14 cellular contexts compared by ENCODE assay signal in the genomic region with DNA sequence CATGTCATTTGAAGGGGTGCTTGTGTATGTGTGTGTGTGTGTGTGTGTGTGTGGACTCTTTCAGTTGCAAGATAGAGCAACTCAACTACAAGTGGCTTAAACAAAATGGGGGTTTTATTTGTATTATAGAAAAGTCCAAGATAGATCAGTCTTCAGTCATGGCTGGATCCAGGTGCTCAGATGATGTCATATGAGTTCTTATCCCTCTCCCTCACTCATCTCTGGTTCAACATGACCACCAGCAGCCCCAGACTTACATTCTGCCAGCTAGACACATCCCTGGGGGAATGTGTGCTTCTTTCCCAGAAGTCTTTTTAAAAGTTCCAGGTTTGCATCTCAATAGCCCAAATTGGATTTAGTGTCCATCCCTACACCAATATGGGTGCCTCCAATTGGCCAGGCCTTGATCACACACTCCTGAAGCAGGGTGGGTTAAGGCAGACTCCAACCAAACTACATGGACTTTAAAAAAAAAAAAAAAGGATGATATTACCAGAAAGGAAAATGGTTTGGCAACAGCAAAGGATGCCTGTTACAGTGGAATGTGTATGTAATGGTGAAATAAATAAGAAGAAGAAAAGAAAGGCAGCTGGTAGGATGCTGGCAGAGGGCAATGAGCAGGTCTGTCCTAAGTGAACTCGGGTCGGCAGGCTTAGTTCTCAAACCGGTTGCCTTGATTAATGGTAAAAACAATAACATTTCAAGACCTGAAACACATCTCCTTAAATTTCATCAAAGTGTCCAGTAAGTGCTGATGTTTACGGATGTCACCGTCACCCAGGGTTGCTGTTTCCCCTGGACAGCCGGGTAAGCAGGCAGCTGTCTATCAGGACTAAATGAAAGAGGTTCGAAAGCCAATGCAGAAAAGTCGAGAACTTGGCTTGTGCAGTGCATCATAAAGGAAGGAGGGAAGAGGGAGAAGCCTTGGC.
DNase-seq lines count a peak whose midpoint lies in the region; ATAC-seq, FAIRE-seq and TF ChIP-seq lines count a peak whose summit lies in the region.
"Had no signal": no experiment of that assay in that cellular context is flagged by ENCODE, and none has a peak within 500 bp of the region (broad histone marks: within the 10 kb centered on the region; RNA-seq: fewer than 3 reads in every experiment).

No MANE protein-coding gene starts in this region.

- no peak overlapping the region for H3K9ac ChIP-seq in muscle layer of colon (ENCODE audit: low read length)
- H3K9ac ChIP-seq: parathyroid adenoma had no signal

- peak overlapping the region; percentile 73 for H3K4me2 ChIP-seq in A549

- H3K9me3 ChIP-seq in A549 (no peaks in the 10 kb centered on the region), HEK293 (ENCODE audit: control insufficient read depth, insufficient read depth, low read depth, low read length) (no peaks in the 10 kb centered on the region), body of pancreas (no peaks in the 10 kb centered on the region), muscle layer of colon (ENCODE audit: low read length) (no peaks in the 10 kb centered on the region)
- H3K9me3 ChIP-seq: colonic mucosa had no signal

- H3K4me1 Mint-ChIP-seq in T-helper 2 cell treated with Interferon-gamma antibody and Interleukin-4, amounts not matched to agents 5 μg/mL and 100 μg/mL, for 36 hours (ENCODE audit: low read depth): peaks cover 9% of the 10 kb centered on the region
- peaks cover 20% of the 10 kb centered on the region for H3K4me1 Mint-ChIP-seq in activated CD4-positive, alpha-beta memory T cell treated with anti-CD3 and anti-CD28 coated beads for 36 hours (ENCODE audit: low read depth)

- H3K27ac ChIP-seq in A549: no peak overlapping the region
- peak overlapping the region; percentile 29; the same call in 1 of the 2 replicates for H3K27ac ChIP-seq in HEK293 (ENCODE audit: extremely low read depth, low read depth, low read length)
- peak overlapping the region in 2 of 4 donors; percentile 19 to 38 for H3K27ac ChIP-seq in body of pancreas
- peak overlapping the region; percentile 1 for H3K27ac ChIP-seq in muscle layer of colon (ENCODE audit: low read depth, low read length)
- H3K27ac ChIP-seq: parathyroid adenoma had no signal

- no peaks in the 10 kb centered on the region for H3K9me3 Mint-ChIP-seq in T-helper 2 cell treated with Interferon-gamma antibody and Interleukin-4, amounts not matched to agents 5 μg/mL and 100 μg/mL, for 36 hours
- no peaks in the 10 kb centered on the region for H3K9me3 Mint-ChIP-seq in activated CD4-positive, alpha-beta memory T cell treated with anti-CD3 and anti-CD28 coated beads for 36 hours

- TF ChIP-seq CTCF in A549 (IDR thresholded peaks at IDR 0.05) (no peak), HEK293 (tag by site-specific recombination; IDR thresholded peaks at IDR 0.05) (no peak), body of pancreas (IDR thresholded peaks at IDR 0.05) (no peak)

- H3K4me1 ChIP-seq in A549: peaks cover 15% of the 10 kb centered on the region
- H3K4me1 ChIP-seq in HEK293 (ENCODE audit: control insufficient read depth, insufficient read depth, low read length): peaks cover 7% of the 10 kb centered on the region
- peaks cover 34% of the 10 kb centered on the region for H3K4me1 ChIP-seq in body of pancreas
- H3K4me1 ChIP-seq in muscle layer of colon (ENCODE audit: insufficient read depth, low read length): peaks cover 33% of the 10 kb centered on the region
- H3K4me1 ChIP-seq: colonic mucosa, parathyroid adenoma had no signal

- 6% methylated on average over 8 of the region's 8 CpGs for WGBS in A549 (ENCODE audit: missing lambda C conversion rate)
- WGBS in body of pancreas, 2 donors: 8 to 27% methylated on average over 8 of the region's 8 CpGs

- peaks cover 5% of the 10 kb centered on the region for H3K27me3 Mint-ChIP-seq in T-helper 2 cell treated with Interferon-gamma antibody and Interleukin-4, amounts not matched to agents 5 μg/mL and 100 μg/mL, for 36 hours (ENCODE audit: low read depth)
- peaks cover 9% of the 10 kb centered on the region for H3K27me3 Mint-ChIP-seq in activated CD4-positive, alpha-beta memory T cell treated with anti-CD3 and anti-CD28 coated beads for 36 hours

- no peak overlapping the region for H3K27ac Mint-ChIP-seq in T-helper 2 cell treated with Interferon-gamma antibody and Interleukin-4, amounts not matched to agents 5 μg/mL and 100 μg/mL, for 36 hours
- H3K27ac Mint-ChIP-seq in activated CD4-positive, alpha-beta memory T cell treated with anti-CD3 and anti-CD28 coated beads for 36 hours: no peak overlapping the region
- H3K27ac Mint-ChIP-seq: activated CD4-positive, alpha-beta T cell treated with anti-CD3 and anti-CD28 coated beads for 36 hours had no signal

- TF ChIP-seq EP300 in A549 (IDR thresholded peaks at IDR 0.05): no peak

- H3K27me3 ChIP-seq in body of pancreas (no peaks in the 10 kb centered on the region), muscle layer of colon (ENCODE audit: control insufficient read depth in 1 of 2, insufficient read depth in 2 of 2, low read length in 2 of 2) (no peaks in the 10 kb centered on the region)
- H3K27me3 ChIP-seq: colonic mucosa had no signal

- TF ChIP-seq POLR2A in A549 (IDR thresholded peaks at IDR 0.05; ENCODE audit: low read length): no peak
- no peak for TF ChIP-seq POLR2A in body of pancreas (IDR thresholded peaks at IDR 0.05)

- ATAC-seq in A549 (peak; percentile 61 to 72; a peak in 5 of 6 replicates), body of pancreas (peak; percentile 19)
- ATAC-seq: activated CD4-positive, alpha-beta T cell treated with anti-CD3 and anti-CD28 coated beads for 36 hours had no signal

- no peaks in the 10 kb centered on the region for H3K36me3 ChIP-seq in HEK293 (ENCODE audit: control insufficient read depth in 2 of 2, insufficient read depth in 1 of 2, low read length in 2 of 2)
- no peaks in the 10 kb centered on the region for H3K36me3 ChIP-seq in body of pancreas (replicated peaks in 1 of 2; ENCODE audit: insufficient read depth in 1 of 2, low read depth in 2 of 2)
- no peaks in the 10 kb centered on the region for H3K36me3 ChIP-seq in muscle layer of colon (ENCODE audit: insufficient read depth, low read length)
- H3K36me3 ChIP-seq: colonic mucosa had no signal

- no peak for FAIRE-seq in A549 (lab: Jason Lieb, UNC)

- peaks cover 1% of the 10 kb centered on the region for H3K36me3 Mint-ChIP-seq in T-helper 2 cell treated with Interferon-gamma antibody and Interleukin-4, amounts not matched to agents 5 μg/mL and 100 μg/mL, for 36 hours (ENCODE audit: low read depth)
- no peaks in the 10 kb centered on the region for H3K36me3 Mint-ChIP-seq in activated CD4-positive, alpha-beta memory T cell treated with anti-CD3 and anti-CD28 coated beads for 36 hours
- H3K36me3 Mint-ChIP-seq: IgD-negative memory B cell had no signal

- H3K4me3 ChIP-seq in A549: peak overlapping the region; percentile 20; the same call in 2 of the 3 replicates
- no peak overlapping the region for H3K4me3 ChIP-seq in HEK293 (ENCODE audit: low read depth, low read length)
- no peak overlapping the region for H3K4me3 ChIP-seq in body of pancreas
- peak overlapping the region in 1 of 2 donors; percentile 21 for H3K4me3 ChIP-seq in muscle layer of colon (ENCODE audit: low read depth in 1 of 2, low read length in 2 of 2)
- H3K4me3 ChIP-seq: colonic mucosa had no signal

- intact Hi-C loops in body of pancreas (cut with DNase I): no loop called here
- intact Hi-C loops in activated CD4-positive, alpha-beta memory T cell treated with anti-CD3 and anti-CD28 coated beads for 36 hours (cut with micrococcal nuclease): loop anchor here (10.0 kb wide), 2 partner anchors 703 to 843 kb away; a partner anchor contains a TSS

- no peak for TF ChIP-seq RAD21 in A549 (conservative IDR thresholded peaks at IDR 0.05 in 1 of 2, IDR thresholded peaks at IDR 0.05 in 1 of 2)

- no peak overlapping the region for H3K4me3 Mint-ChIP-seq in T-helper 2 cell treated with Interferon-gamma antibody and Interleukin-4, amounts not matched to agents 5 μg/mL and 100 μg/mL, for 36 hours
- no peak overlapping the region for H3K4me3 Mint-ChIP-seq in activated CD4-positive, alpha-beta memory T cell treated with anti-CD3 and anti-CD28 coated beads for 36 hours
- H3K4me3 Mint-ChIP-seq: activated CD4-positive, alpha-beta T cell treated with anti-CD3 and anti-CD28 coated beads for 36 hours; IgD-negative memory B cell had no signal

- DNase-seq in A549 (ENCODE audit: low read depth in 1 of 2, low spot score in 1 of 2): peak in 1 of 2 experiments; percentile 8
- peak in 1 of 4 donors; percentile 16 for DNase-seq in body of pancreas
- no peak for DNase-seq in T-helper 2 cell treated with Interferon-gamma antibody and Interleukin-4, amounts not matched to agents 5 μg/mL and 100 μg/mL, for 36 hours (ENCODE audit: low spot score)
- DNase-seq in effector CD8-positive, alpha-beta T cell (lab: John Stamatoyannopoulos, UW): no peak
- no peak for DNase-seq in activated CD4-positive, alpha-beta memory T cell treated with anti-CD3 and anti-CD28 coated beads for 36 hours
- DNase-seq in mucosa of gallbladder (ENCODE audit: low spot score): no peak
- DNase-seq: activated CD4-positive, alpha-beta T cell treated with anti-CD3 and anti-CD28 coated beads for 36 hours; activated gamma-delta T cell treated with Interleukin-2 at 50 U/mL for 16 hours; colonic mucosa; SIG-M5 had no signal

- CTCF ChIA-PET in A549 (lab: Yijun Ruan, JAX) (no interaction called here), HEK293 (lab: Yijun Ruan, JAX) (interaction anchor here (0.6 to 0.9 kb wide), 2 partner anchors 33 to 579 kb away, joined by 3 to 4 read pairs; no protein-coding TSS in a partner anchor)
- CTCF ChIA-PET in activated CD4-positive, alpha-beta memory T cell treated with anti-CD3 and anti-CD28 coated beads for 36 hours (lab: Charles Lee): interaction anchor here (1.5 kb wide), 1 partner anchor 8 kb away, joined by 6 read pairs; no protein-coding TSS in a partner anchor

- POLR2A ChIA-PET in A549 (lab: Yijun Ruan, JAX) (no interaction called here), HEK293 (lab: Yijun Ruan, JAX) (no interaction called here)
- POLR2A ChIA-PET in activated CD4-positive, alpha-beta memory T cell treated with anti-CD3 and anti-CD28 coated beads for 36 hours (lab: Charles Lee): no interaction called here

TF ChIP-seq in A549, 52 proteins besides CTCF, POLR2A, EP300 and RAD21 (continues in another document):
- no peak for TF ChIP-seq ESRRA (IDR thresholded peaks at IDR 0.05; ENCODE audit: borderline replicate concordance, low read length)
- no peak for TF ChIP-seq RNF2 (IDR thresholded peaks at IDR 0.05; ENCODE audit: borderline replicate concordance, low read depth)
- no peak for TF ChIP-seq EHF (CRISPR knock-in tag; IDR thresholded peaks at IDR 0.05)

TF ChIP-seq in HEK293, 187 proteins besides CTCF, POLR2A, EP300 and RAD21:
- TF ChIP-seq ZBTB17 (tag by site-specific recombination; IDR thresholded peaks at IDR 0.05) (peak; percentile 30; the same call in 1 of the 2 replicates), ZNF335 (tag by site-specific recombination; conservative IDR thresholded peaks at IDR 0.05) (peak; percentile 66; the same call in 1 of the 2 replicates), ZNF211 (tag by site-specific recombination; IDR thresholded peaks at IDR 0.05; ENCODE audit: low read depth) (no peak)

Comparison
In these comparisons a context has a peak if more than half of its experiments do, and no peak if none do; other contexts are left out.
1. H3K27ac ChIP-seq: peak in HEK293 (single experiment) and muscle layer of colon (single experiment); none in A549 (0 of 2).